Comparison of ENCODE assay signal across 8 cellular contexts in genomic region chr7:105268511-105269392, GRCh38.
A peak's percentile ranks its signal among the peaks of the same experiment; 100 is the strongest.
DNase-seq lines count a peak whose midpoint lies in the region; ATAC-seq, FAIRE-seq and TF ChIP-seq lines count a peak whose summit lies in the region.

No MANE protein-coding gene starts in this region.

- H4K20me1 ChIP-seq in BLaER1 (peaks cover 41% of the 10 kb centered on the region; the same call in 1 of the 2 replicates), K562 (replicated peaks; ENCODE audit: control insufficient read depth, insufficient read depth, low read length) (peaks cover 13% of the 10 kb centered on the region; the same call in 1 of the 2 replicates)

- no peak for TF ChIP-seq CTCF in K562 (IDR thresholded peaks at IDR 0.05 in 2 of 3, conservative IDR thresholded peaks at IDR 0.05 in 1 of 3; ENCODE audit: insufficient read depth in 2 of 3, low read depth in 1 of 3, low read length in 3 of 3)

- TF ChIP-seq RAD21 in K562 (CRISPR knock-in tag; conservative IDR thresholded peaks at IDR 0.05 in 1 of 2, IDR thresholded peaks at IDR 0.05 in 1 of 2) = no peak

- H3K9me3 ChIP-seq in BLaER1 = no peaks in the 10 kb centered on the region
- H3K9me3 ChIP-seq in K562 (replicated peaks; ENCODE audit: control insufficient read depth, insufficient read depth, low read depth, low read length) = no peaks in the 10 kb centered on the region
- H3K9me3 ChIP-seq in iPS-20b (ENCODE audit: insufficient read depth, low read depth, low read length) = no peaks in the 10 kb centered on the region

- H2AFZ ChIP-seq in K562 (ENCODE audit: low read depth, low read length) = peak overlapping the region; percentile 32

- in situ Hi-C loops in K562 (cut with MboI) = no loop called here

- no peak for TF ChIP-seq POLR2A in K562 (conservative IDR thresholded peaks at IDR 0.05)

- intact Hi-C loops in K562 (cut with micrococcal nuclease) = loop anchor here (10.0 kb wide), 1 partner anchor 326 kb away; no protein-coding TSS in a partner anchor

- H3K27me3 ChIP-seq in BLaER1 = no peaks in the 10 kb centered on the region
- no peaks in the 10 kb centered on the region for H3K27me3 ChIP-seq in K562 (ENCODE audit: control insufficient read depth in 2 of 2, insufficient read depth in 2 of 2, low read length in 2 of 2)
- H3K27me3 ChIP-seq in iPS-20b (ENCODE audit: insufficient read depth, low read length) = no peaks in the 10 kb centered on the region

- BruUV-seq in K562 (replicated peaks; lab: Mats Ljungman, UMichigan) = TSS peak; percentile 38

- H3K36me3 ChIP-seq in BLaER1 = no peaks in the 10 kb centered on the region
- H3K36me3 ChIP-seq in K562 (ENCODE audit: control insufficient read depth, insufficient read depth, low read length) = no peaks in the 10 kb centered on the region
- no peaks in the 10 kb centered on the region for H3K36me3 ChIP-seq in iPS-20b (ENCODE audit: insufficient read depth, low read depth, low read length)

- FAIRE-seq in K562 (lab: Jason Lieb, UNC) = no peak

- peak; percentile 48 to 73 for DNase-seq in NCI-H526 (lab: John Stamatoyannopoulos, UW)
- peak in 1 of 4 experiments; percentile 49 for DNase-seq in K562 (ENCODE audit: extremely low read depth in 1 of 4, low spot score in 3 of 4)
- no peak for DNase-seq in islet precursor cell

- H3K4me2 ChIP-seq in BLaER1 (peak overlapping the region; percentile 73), K562 (ENCODE audit: insufficient read depth, low read length) (peak overlapping the region; percentile 13; the same call in 1 of the 2 replicates)

- TF ChIP-seq EP300 in K562 (IDR thresholded peaks at IDR 0.05; ENCODE audit: low read length) = no peak

- H3K4me1 ChIP-seq in BLaER1 = peaks cover 32% of the 10 kb centered on the region
- H3K4me1 ChIP-seq in K562 (replicated peaks in 1 of 2; ENCODE audit: control insufficient read depth in 2 of 2, insufficient read depth in 2 of 2, low read length in 2 of 2) = peaks cover 3 to 14% of the 10 kb centered on the region in 2 experiments; a peak in 4 of 5 replicates
- peaks cover 15% of the 10 kb centered on the region; the same call in 1 of the 2 replicates for H3K4me1 ChIP-seq in iPS-20b (ENCODE audit: insufficient read depth, low read length)

- ATAC-seq in GM18520 (IDR thresholded peaks at IDR 0.05; ENCODE audit: unreplicated experiment) (peak; percentile 54), HG03103 (IDR thresholded peaks at IDR 0.05; ENCODE audit: low read depth, unreplicated experiment) (peak; percentile 74), K562 (peak; percentile 73)

- WGBS in K562 (ENCODE audit: insufficient coverage, low coverage, missing lambda C conversion rate) = 23% methylated on average over 6 of the region's 6 CpGs

- H3K9ac ChIP-seq in BLaER1 = peak overlapping the region; percentile 72
- 0 out of 4 replicates have a peak overlapping the region, but pooled peaks of 1 of the 2 experiments have one; percentile 3 for H3K9ac ChIP-seq in K562 (ENCODE audit: insufficient read depth in 1 of 2, low read depth in 2 of 2, low read length in 2 of 2)
- H3K9ac ChIP-seq in iPS-20b (ENCODE audit: low read depth, low read length) = peak overlapping the region; percentile 54

- POLR2A ChIA-PET in K562 (lab: Yijun Ruan, JAX) = interaction anchor here (0.6 to 4.0 kb wide), 7 partner anchors 10 to 43 kb away, joined by 3 to 20 read pairs (median 4); no protein-coding TSS in a partner anchor

- H3K79me2 ChIP-seq in K562 (ENCODE audit: control insufficient read depth, insufficient read depth, low read length) = peaks cover 26% of the 10 kb centered on the region

- H3K4me3 ChIP-seq in BLaER1 (peak overlapping the region; percentile 53), K562 (peak overlapping the region; percentile 0; the same call in 1 of the 2 replicates), iPS-20b (ENCODE audit: low read length) (no peak overlapping the region), skin epidermis (peak overlapping the region; percentile 23 to 51 (median 31))

- CTCF ChIA-PET in K562 (lab: Yijun Ruan, JAX; ENCODE audit: low intra/inter-chr PET ratio) = no interaction called here

- H3K27ac ChIP-seq in BLaER1 (peak overlapping the region; percentile 38), K562 (ENCODE audit: extremely low read depth, low read depth, low read length) (peak overlapping the region; percentile 22; the same call in 1 of the 3 replicates), iPS-20b (ENCODE audit: low read length) (no peak overlapping the region), skin epidermis (peak overlapping the region in 20 of 21 experiments; percentile 60 to 90 (median 77))

- no peaks in the 10 kb centered on the region for H3K9me1 ChIP-seq in K562 (ENCODE audit: control insufficient read depth, insufficient read depth, low read length)

TF ChIP-seq in K562, 482 proteins besides CTCF, POLR2A, EP300 and RAD21 (continues in another document):
- no peak for TF ChIP-seq CEBPG (CRISPR knock-in tag; IDR thresholded peaks at IDR 0.05)
- TF ChIP-seq CEBPG (tag; conservative IDR thresholded peaks at IDR 0.05 in 1 of 2, IDR thresholded peaks at IDR 0.05 in 1 of 2) = peak in 1 of 2 experiments; percentile 55; a peak in 2 of 4 replicates
- TF ChIP-seq ZNF57 (CRISPR knock-in tag; IDR thresholded peaks at IDR 0.05) = no peak
- no peak for TF ChIP-seq CEBPZ (IDR thresholded peaks at IDR 0.05; ENCODE audit: borderline replicate concordance, low read depth, low read length)
- TF ChIP-seq RB1 (IDR thresholded peaks at IDR 0.05; ENCODE audit: low read depth) = peak; percentile 24; the same call in 1 of the 2 replicates
- no peak for TF ChIP-seq DLX4 (CRISPR knock-in tag; IDR thresholded peaks at IDR 0.05)
- no peak for TF ChIP-seq PBX2 (CRISPR knock-in tag; IDR thresholded peaks at IDR 0.05; ENCODE audit: low read depth)
- peak; percentile 88 for TF ChIP-seq PBX2 (tag; conservative IDR thresholded peaks at IDR 0.05; ENCODE audit: low read depth)
- no peak for TF ChIP-seq XRCC3 (IDR thresholded peaks at IDR 0.05)
- 0 out of 2 replicates have a peak, but pooled peaks have one; percentile 33 for TF ChIP-seq ZNF76 (CRISPR knock-in tag; IDR thresholded peaks at IDR 0.05; ENCODE audit: borderline replicate concordance)
- peak; percentile 62; the same call in 1 of the 2 replicates for TF ChIP-seq POLR2H (tag; IDR thresholded peaks at IDR 0.05; ENCODE audit: low read depth)
- TF ChIP-seq ELF2 (CRISPR knock-in tag; IDR thresholded peaks at IDR 0.05) = no peak
